In the genomic region with DNA sequence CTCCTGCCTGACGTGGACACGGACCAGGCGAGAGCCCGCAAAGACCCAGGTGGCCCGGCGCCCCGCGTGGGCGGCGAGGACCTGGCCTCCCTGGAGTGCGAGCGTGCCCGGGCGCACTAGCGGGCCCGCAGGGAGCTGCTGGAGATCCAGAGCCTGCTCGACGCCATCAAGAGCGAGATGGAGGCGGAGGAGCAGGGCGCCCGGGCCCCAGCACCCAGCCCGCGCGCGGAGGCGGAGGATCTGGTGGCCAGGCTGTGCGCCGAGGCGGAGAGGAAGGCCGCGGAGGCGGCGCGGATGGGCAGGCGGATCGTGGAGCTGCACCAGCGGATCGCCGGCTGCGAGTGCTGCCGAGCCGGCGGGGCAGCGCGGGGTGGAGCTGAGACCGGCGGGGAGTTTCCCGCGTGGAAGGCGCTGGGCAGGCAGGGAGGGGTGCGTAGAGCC, we compare ENCODE assay signal across 1 cellular context.
A peak's percentile ranks its signal among the peaks of the same experiment; 100 is the strongest.
TF ChIP-seq lines count a peak whose summit lies in the region.

No MANE protein-coding gene starts in this region.

TF ChIP-seq in WTC11, 78 proteins besides CTCF, POLR2A, EP300 and RAD21 (continued from another document):
- TF ChIP-seq, protein P1, sequence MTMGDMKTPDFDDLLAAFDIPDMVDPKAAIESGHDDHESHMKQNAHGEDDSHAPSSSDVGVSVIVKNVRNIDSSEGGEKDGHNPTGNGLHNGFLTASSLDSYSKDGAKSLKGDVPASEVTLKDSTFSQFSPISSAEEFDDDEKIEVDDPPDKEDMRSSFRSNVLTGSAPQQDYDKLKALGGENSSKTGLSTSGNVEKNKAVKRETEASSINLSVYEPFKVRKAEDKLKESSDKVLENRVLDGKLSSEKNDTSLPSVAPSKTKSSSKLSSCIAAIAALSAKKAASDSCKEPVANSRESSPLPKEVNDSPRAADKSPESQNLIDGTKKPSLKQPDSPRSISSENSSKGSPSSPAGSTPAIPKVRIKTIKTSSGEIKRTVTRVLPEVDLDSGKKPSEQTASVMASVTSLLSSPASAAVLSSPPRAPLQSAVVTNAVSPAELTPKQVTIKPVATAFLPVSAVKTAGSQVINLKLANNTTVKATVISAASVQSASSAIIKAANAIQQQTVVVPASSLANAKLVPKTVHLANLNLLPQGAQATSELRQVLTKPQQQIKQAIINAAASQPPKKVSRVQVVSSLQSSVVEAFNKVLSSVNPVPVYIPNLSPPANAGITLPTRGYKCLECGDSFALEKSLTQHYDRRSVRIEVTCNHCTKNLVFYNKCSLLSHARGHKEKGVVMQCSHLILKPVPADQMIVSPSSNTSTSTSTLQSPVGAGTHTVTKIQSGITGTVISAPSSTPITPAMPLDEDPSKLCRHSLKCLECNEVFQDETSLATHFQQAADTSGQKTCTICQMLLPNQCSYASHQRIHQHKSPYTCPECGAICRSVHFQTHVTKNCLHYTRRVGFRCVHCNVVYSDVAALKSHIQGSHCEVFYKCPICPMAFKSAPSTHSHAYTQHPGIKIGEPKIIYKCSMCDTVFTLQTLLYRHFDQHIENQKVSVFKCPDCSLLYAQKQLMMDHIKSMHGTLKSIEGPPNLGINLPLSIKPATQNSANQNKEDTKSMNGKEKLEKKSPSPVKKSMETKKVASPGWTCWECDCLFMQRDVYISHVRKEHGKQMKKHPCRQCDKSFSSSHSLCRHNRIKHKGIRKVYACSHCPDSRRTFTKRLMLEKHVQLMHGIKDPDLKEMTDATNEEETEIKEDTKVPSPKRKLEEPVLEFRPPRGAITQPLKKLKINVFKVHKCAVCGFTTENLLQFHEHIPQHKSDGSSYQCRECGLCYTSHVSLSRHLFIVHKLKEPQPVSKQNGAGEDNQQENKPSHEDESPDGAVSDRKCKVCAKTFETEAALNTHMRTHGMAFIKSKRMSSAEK (CRISPR knock-in tag; IDR thresholded peaks at IDR 0.05; ENCODE audit: borderline replicate concordance), result no peak
- TF ChIP-seq FOXJ3 (CRISPR knock-in tag; IDR thresholded peaks at IDR 0.05; ENCODE audit: borderline replicate concordance) (no peak), JUN (CRISPR knock-in tag; IDR thresholded peaks at IDR 0.05) (no peak), ZNF396 (CRISPR knock-in tag; IDR thresholded peaks at IDR 0.05; ENCODE audit: borderline replicate concordance) (no peak), ZNF219 (CRISPR knock-in tag; IDR thresholded peaks at IDR 0.05; ENCODE audit: borderline replicate concordance) (no peak), CDX4 (CRISPR knock-in tag; IDR thresholded peaks at IDR 0.05; ENCODE audit: borderline replicate concordance) (no peak), AFF4 (CRISPR knock-in tag; IDR thresholded peaks at IDR 0.05; ENCODE audit: borderline replicate concordance) (no peak), NR1H2 (CRISPR knock-in tag; IDR thresholded peaks at IDR 0.05) (no peak), ZNF317 (CRISPR knock-in tag; IDR thresholded peaks at IDR 0.05; ENCODE audit: borderline replicate concordance, low read depth) (0 out of 2 replicates have a peak, but pooled peaks have one; percentile 14), JAZF1 (CRISPR knock-in tag; IDR thresholded peaks at IDR 0.05) (no peak), SMAD4 (CRISPR knock-in tag; IDR thresholded peaks at IDR 0.05) (0 out of 2 replicates have a peak, but pooled peaks have one; percentile 16), ZNF263 (CRISPR knock-in tag; IDR thresholded peaks at IDR 0.05; ENCODE audit: low read depth) (peak; percentile 33; the same call in 1 of the 2 replicates), STAT6 (CRISPR knock-in tag; conservative IDR thresholded peaks at IDR 0.05; ENCODE audit: low read depth) (no peak)
- TF ChIP-seq, protein P2, sequence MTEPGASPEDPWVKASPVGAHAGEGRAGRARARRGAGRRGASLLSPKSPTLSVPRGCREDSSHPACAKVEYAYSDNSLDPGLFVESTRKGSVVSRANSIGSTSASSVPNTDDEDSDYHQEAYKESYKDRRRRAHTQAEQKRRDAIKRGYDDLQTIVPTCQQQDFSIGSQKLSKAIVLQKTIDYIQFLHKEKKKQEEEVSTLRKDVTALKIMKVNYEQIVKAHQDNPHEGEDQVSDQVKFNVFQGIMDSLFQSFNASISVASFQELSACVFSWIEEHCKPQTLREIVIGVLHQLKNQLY (CRISPR knock-in tag; IDR thresholded peaks at IDR 0.05), result no peak
- TF ChIP-seq, protein P3, sequence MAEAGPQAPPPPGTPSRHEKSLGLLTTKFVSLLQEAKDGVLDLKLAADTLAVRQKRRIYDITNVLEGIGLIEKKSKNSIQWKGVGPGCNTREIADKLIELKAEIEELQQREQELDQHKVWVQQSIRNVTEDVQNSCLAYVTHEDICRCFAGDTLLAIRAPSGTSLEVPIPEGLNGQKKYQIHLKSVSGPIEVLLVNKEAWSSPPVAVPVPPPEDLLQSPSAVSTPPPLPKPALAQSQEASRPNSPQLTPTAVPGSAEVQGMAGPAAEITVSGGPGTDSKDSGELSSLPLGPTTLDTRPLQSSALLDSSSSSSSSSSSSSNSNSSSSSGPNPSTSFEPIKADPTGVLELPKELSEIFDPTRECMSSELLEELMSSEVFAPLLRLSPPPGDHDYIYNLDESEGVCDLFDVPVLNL (CRISPR knock-in tag; IDR thresholded peaks at IDR 0.05; ENCODE audit: borderline replicate concordance, low read depth), result no peak
- TF ChIP-seq, protein P4, sequence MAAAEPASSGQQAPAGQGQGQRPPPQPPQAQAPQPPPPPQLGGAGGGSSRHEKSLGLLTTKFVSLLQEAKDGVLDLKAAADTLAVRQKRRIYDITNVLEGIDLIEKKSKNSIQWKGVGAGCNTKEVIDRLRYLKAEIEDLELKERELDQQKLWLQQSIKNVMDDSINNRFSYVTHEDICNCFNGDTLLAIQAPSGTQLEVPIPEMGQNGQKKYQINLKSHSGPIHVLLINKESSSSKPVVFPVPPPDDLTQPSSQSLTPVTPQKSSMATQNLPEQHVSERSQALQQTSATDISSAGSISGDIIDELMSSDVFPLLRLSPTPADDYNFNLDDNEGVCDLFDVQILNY (CRISPR knock-in tag; IDR thresholded peaks at IDR 0.05), result peak; percentile 60; the same call in 1 of the 2 replicates
- TF ChIP-seq, protein P5, sequence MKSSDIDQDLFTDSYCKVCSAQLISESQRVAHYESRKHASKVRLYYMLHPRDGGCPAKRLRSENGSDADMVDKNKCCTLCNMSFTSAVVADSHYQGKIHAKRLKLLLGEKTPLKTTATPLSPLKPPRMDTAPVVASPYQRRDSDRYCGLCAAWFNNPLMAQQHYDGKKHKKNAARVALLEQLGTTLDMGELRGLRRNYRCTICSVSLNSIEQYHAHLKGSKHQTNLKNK (CRISPR knock-in tag; IDR thresholded peaks at IDR 0.05), result no peak
- TF ChIP-seq, protein P6, sequence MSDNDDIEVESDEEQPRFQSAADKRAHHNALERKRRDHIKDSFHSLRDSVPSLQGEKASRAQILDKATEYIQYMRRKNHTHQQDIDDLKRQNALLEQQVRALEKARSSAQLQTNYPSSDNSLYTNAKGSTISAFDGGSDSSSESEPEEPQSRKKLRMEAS (CRISPR knock-in tag; IDR thresholded peaks at IDR 0.05), result peak; percentile 72
